Comparison of ENCODE assay signal across 8 cellular contexts in genomic region chr2:177211148-177211547, GRCh38. TPM values are rescaled to one million over a fixed set of nuclear protein-coding genes. Genes with fewer than 3 reads are reported as not detected.
DNase-seq lines count a peak whose midpoint lies in the region; ATAC-seq and TF ChIP-seq lines count a peak whose summit lies in the region.

No MANE protein-coding gene starts in this region.

- H3K27me3 ChIP-seq in left ventricle myocardium inferior (ENCODE audit: low read depth): no peaks in the 10 kb centered on the region
- H3K27me3 ChIP-seq in ascending aorta: no peaks in the 10 kb centered on the region
- H3K27me3 ChIP-seq in mesenchymal stem cell (ENCODE audit: control insufficient read depth in 1 of 2, insufficient read depth in 1 of 2, low read length in 2 of 2): no peaks in the 10 kb centered on the region
- no peaks in the 10 kb centered on the region for H3K27me3 ChIP-seq in uterus

- no peak overlapping the region for H4K91ac ChIP-seq in mesenchymal stem cell (ENCODE audit: low read length)

- H3K4me3 ChIP-seq in left ventricle myocardium inferior (peak overlapping the region; percentile 92), ascending aorta (peak overlapping the region; percentile 60 to 72), mesenchymal stem cell (ENCODE audit: insufficient read depth in 1 of 2, low read depth in 1 of 2, low read length in 2 of 2) (peak overlapping the region in 1 of 2 experiments; percentile 78), uterus (peak overlapping the region in 1 of 2 donors; percentile 50)

- no peaks in the 10 kb centered on the region for H3K9me3 ChIP-seq in left ventricle myocardium inferior (replicated peaks)
- no peaks in the 10 kb centered on the region for H3K9me3 ChIP-seq in ascending aorta
- H3K9me3 ChIP-seq in mesenchymal stem cell (ENCODE audit: control insufficient read depth, low read length): no peaks in the 10 kb centered on the region
- H3K9me3 ChIP-seq in uterus: no peaks in the 10 kb centered on the region

- H3K18ac ChIP-seq in mesenchymal stem cell (ENCODE audit: low read depth in 1 of 2, low read length in 2 of 2): no peak overlapping the region

- no peak overlapping the region for H2AK5ac ChIP-seq in mesenchymal stem cell (ENCODE audit: low read length, severe bottlenecking)

- no peak for TF ChIP-seq POLR2A in uterus (IDR thresholded peaks at IDR 0.05)

- CTCF ChIA-PET in HEK293T (lab: Yijun Ruan, JAX): no interaction called here

- ATAC-seq in left cardiac atrium (no peak), HG03521 (IDR thresholded peaks at IDR 0.05; ENCODE audit: unreplicated experiment) (no peak), HG02981 (IDR thresholded peaks at IDR 0.05; ENCODE audit: unreplicated experiment) (no peak)

- H3K9ac ChIP-seq in mesenchymal stem cell (ENCODE audit: low read length): peak overlapping the region; percentile 97

- no peak overlapping the region for H3K4ac ChIP-seq in mesenchymal stem cell (ENCODE audit: low read depth in 1 of 2, low read length in 2 of 2)

- POLR2A ChIA-PET in HEK293T (lab: Yijun Ruan, JAX): interaction anchor here (0.7 to 1.7 kb wide), 10 partner anchors 9 to 63 kb away, joined by 4 to 19 read pairs (median 6); partner anchors contain the start of gene NFE2L2

- H3K79me1 ChIP-seq in mesenchymal stem cell (replicated peaks; ENCODE audit: low read length, poor library complexity, severe bottlenecking): peaks cover 8% of the 10 kb centered on the region

- H3K36me3 ChIP-seq in left ventricle myocardium inferior (peaks cover 15% of the 10 kb centered on the region), ascending aorta (peaks cover 1 to 7% of the 10 kb centered on the region in 2 donors), mesenchymal stem cell (ENCODE audit: control insufficient read depth in 1 of 2, insufficient read depth in 2 of 2, low read depth in 1 of 2, low read length in 2 of 2) (peaks cover 0 to 15% of the 10 kb centered on the region in 2 experiments), uterus (no peaks in the 10 kb centered on the region)

- no peak for DNase-seq in left ventricle myocardium inferior
- no peak for DNase-seq in left cardiac atrium
- DNase-seq in ascending aorta (ENCODE audit: low spot score in 2 of 2): no peak
- DNase-seq in mesenchymal stem cell: no peak
- no peak for DNase-seq in uterus
- DNase-seq in HEK293T (ENCODE audit: extremely low spot score): no peak

- H2BK12ac ChIP-seq in mesenchymal stem cell (ENCODE audit: low read length in 2 of 2): no peak overlapping the region

- peak overlapping the region; percentile 99 for H3K27ac ChIP-seq in left ventricle myocardium inferior (replicated peaks)
- H3K27ac ChIP-seq in ascending aorta: peak overlapping the region; percentile 97 to 100
- no peak overlapping the region for H3K27ac ChIP-seq in mesenchymal stem cell (ENCODE audit: low read length, poor library complexity, severe bottlenecking)
- H3K27ac ChIP-seq in uterus: peak overlapping the region; percentile 93 to 99

- H3K4me1 ChIP-seq in left ventricle myocardium inferior (peaks cover 48% of the 10 kb centered on the region), ascending aorta (peaks cover 19 to 25% of the 10 kb centered on the region in 2 donors), mesenchymal stem cell (ENCODE audit: control insufficient read depth, insufficient read depth, low read depth, low read length) (peaks cover 2% of the 10 kb centered on the region), uterus (peaks cover 0 to 11% of the 10 kb centered on the region in 2 donors)

- H3K4me2 ChIP-seq in mesenchymal stem cell (ENCODE audit: low read length, poor library complexity, severe bottlenecking): no peak overlapping the region

- no peak for TF ChIP-seq CTCF in left ventricle myocardium inferior (IDR thresholded peaks at IDR 0.05; ENCODE audit: borderline replicate concordance)
- no peak for TF ChIP-seq CTCF in ascending aorta (IDR thresholded peaks at IDR 0.05)
- no peak for TF ChIP-seq CTCF in uterus (IDR thresholded peaks at IDR 0.05)

- H4K8ac ChIP-seq in mesenchymal stem cell (ENCODE audit: low read length): no peak overlapping the region

- H3K23ac ChIP-seq in mesenchymal stem cell (ENCODE audit: low read length in 2 of 2): no peak overlapping the region

- intact Hi-C loops in left ventricle myocardium inferior (cut with micrococcal nuclease): no loop called here
- intact Hi-C loops in left cardiac atrium (cut with DNase I): loop anchor here (5.0 to 10.0 kb wide), 2 partner anchors 44 to 54 kb away; partner anchors contain the start of gene NFE2L2 (in 1 of the 2)
- intact Hi-C loops in ascending aorta (cut with DNase I): loop anchor here (5.0 kb wide), 2 partner anchors 66 to 1241 kb away; partner anchors contain the start of genes PJVK and PRKRA
- intact Hi-C loops in uterus (cut with DNase I; ENCODE audit: low total_unique reads): loop anchor here (5.0 kb wide), 1 partner anchor 51 kb away; the partner anchor contains the start of gene NFE2L2

- WGBS in mesenchymal stem cell: 79% methylated on average over 7 of the region's 7 CpGs

- no peak overlapping the region for H3K14ac ChIP-seq in mesenchymal stem cell (ENCODE audit: low read length in 2 of 2)

- H2AFZ ChIP-seq in mesenchymal stem cell (ENCODE audit: low read depth, low read length): no peak overlapping the region

- no peak overlapping the region for H2BK5ac ChIP-seq in mesenchymal stem cell (ENCODE audit: low read depth, low read length, poor library complexity, severe bottlenecking)

- no peak overlapping the region for H2BK120ac ChIP-seq in mesenchymal stem cell (ENCODE audit: low read depth, low read length)

- no peak overlapping the region for H2BK15ac ChIP-seq in mesenchymal stem cell (ENCODE audit: low read depth, poor library complexity, severe bottlenecking)

TF ChIP-seq in HEK293T, 16 proteins besides CTCF, POLR2A, EP300 and RAD21:
- TF ChIP-seq HDGF (IDR thresholded peaks at IDR 0.05; ENCODE audit: borderline replicate concordance) (no peak), SUZ12 (IDR thresholded peaks at IDR 0.05) (no peak), ELF4 (IDR thresholded peaks at IDR 0.05) (no peak), SP1 (IDR thresholded peaks at IDR 0.05) (no peak), FOXA1 (IDR thresholded peaks at IDR 0.05) (no peak), TARDBP (IDR thresholded peaks at IDR 0.05) (no peak), FOXK2 (IDR thresholded peaks at IDR 0.05) (no peak), L3MBTL2 (conservative IDR thresholded peaks at IDR 0.05) (no peak), ZNF384 (IDR thresholded peaks at IDR 0.05) (no peak), NFRKB (IDR thresholded peaks at IDR 0.05) (no peak), LEF1 (IDR thresholded peaks at IDR 0.05; ENCODE audit: borderline replicate concordance) (no peak), FOXM1 (IDR thresholded peaks at IDR 0.05; ENCODE audit: borderline replicate concordance) (no peak), ARNT (IDR thresholded peaks at IDR 0.05) (no peak), BHLHE40 (IDR thresholded peaks at IDR 0.05; ENCODE audit: borderline replicate concordance) (no peak), CTBP1 (IDR thresholded peaks at IDR 0.05; ENCODE audit: borderline replicate concordance) (no peak)
- TF ChIP-seq, protein P1, sequence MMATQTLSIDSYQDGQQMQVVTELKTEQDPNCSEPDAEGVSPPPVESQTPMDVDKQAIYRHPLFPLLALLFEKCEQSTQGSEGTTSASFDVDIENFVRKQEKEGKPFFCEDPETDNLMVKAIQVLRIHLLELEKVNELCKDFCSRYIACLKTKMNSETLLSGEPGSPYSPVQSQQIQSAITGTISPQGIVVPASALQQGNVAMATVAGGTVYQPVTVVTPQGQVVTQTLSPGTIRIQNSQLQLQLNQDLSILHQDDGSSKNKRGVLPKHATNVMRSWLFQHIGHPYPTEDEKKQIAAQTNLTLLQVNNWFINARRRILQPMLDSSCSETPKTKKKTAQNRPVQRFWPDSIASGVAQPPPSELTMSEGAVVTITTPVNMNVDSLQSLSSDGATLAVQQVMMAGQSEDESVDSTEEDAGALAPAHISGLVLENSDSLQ (IDR thresholded peaks at IDR 0.05): no peak

RNA-seq across cellular contexts. Expression of gene HNRNPA3, which starts 1.4 kb away (rescaled TPM):
- total RNA-seq in left ventricle myocardium inferior (73.2 TPM), left cardiac atrium (100 to 1,000 TPM in 1 of 2 donors, 10 to 100 TPM in 1; 81.3 to 117 TPM), ascending aorta (32.9 TPM), uterus (100 to 1,000 TPM in 2 of 4 donors, 10 to 100 TPM in 2; 56.4 to 256 (median 107) TPM)
- 192 TPM for polyA plus RNA-seq in mesenchymal stem cell (2013, experiment 1 of 2)
- 202 TPM for polyA plus RNA-seq in mesenchymal stem cell (2013, experiment 2 of 2)

RNA-seq across cellular contexts. Expression of gene NFE2L2, which starts 53.4 kb away (rescaled TPM):
- total RNA-seq in left ventricle myocardium inferior (50.7 TPM), left cardiac atrium (10 to 100 TPM; 68.4 to 69.0 TPM), ascending aorta (99.3 TPM), uterus (100 to 1,000 TPM in 1 of 4 donors, 10 to 100 TPM in 3; 53.0 to 148 (median 90.0) TPM)
- polyA plus RNA-seq in mesenchymal stem cell (2013, experiment 1 of 2): 73.3 TPM
- 78.2 TPM for polyA plus RNA-seq in mesenchymal stem cell (2013, experiment 2 of 2)
